ENCODE assay signal across 8 cellular contexts in the genomic region with DNA sequence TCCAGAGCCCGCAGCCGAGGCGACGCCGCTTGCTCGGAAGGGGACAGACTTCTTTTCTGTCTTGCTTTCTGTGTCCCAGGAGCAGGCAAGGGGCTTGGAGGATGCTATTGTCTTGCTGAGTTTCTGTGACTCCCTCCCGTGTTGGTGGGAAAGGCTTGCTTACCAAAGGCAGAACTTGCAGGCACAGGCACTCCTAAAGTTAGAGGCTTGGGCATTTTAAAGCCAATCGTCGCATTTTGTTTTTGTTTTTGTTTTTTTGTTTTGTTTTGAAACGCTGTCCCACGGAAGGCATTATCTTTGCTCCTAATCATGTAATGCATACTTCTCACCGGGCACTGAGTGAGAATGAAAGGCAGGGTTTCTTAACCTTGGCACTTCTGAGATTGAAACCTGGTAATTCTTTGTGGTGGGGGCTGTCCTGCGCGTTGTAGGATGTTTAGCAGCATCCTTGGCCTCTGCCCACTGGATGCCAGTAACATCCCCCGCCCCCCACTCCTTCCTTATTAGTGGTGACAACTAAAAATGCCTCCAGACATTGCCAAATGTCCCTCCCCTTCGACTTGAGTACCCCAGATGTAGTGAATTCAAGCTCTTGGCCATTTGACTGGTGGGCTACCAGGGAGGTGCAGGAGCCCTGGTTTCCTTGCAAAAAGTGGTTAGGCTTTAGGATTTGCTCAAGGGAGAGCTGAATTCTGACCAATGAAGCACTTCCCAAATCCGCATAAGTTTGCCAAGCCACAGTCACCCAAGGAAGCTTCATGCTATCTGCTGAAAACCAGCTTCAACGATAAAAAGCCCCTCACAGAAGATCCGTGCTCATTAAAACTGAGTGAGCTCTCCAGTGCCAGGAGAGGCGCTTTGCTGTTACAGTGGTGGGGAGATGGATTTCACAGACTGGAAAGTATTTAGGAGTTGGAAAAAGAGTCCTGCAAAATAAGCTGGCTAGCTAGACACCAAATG. TPM values are rescaled to one million over a fixed set of nuclear protein-coding genes. Genes with fewer than 3 reads are reported as not detected.
DNase-seq lines count a peak whose midpoint lies in the region; TF ChIP-seq lines count a peak whose summit lies in the region.

No MANE protein-coding gene starts in this region.

- no peak for DNase-seq in AG04449 (ENCODE audit: low read depth, low spot score)
- no peak for DNase-seq in HL-60 (ENCODE audit: low read depth in 1 of 2, low spot score in 1 of 2)
- DNase-seq in adipocyte (ENCODE audit: low read depth), result peak; percentile 72
- DNase-seq in kidney glomerular epithelial cell (lab: John Stamatoyannopoulos, UW), result peak; percentile 14
- no peak for DNase-seq in stomach
- DNase-seq in T1000 (lab: John Stamatoyannopoulos, UW), result no peak
- DNase-seq in germinal center (ENCODE audit: low spot score), result no peak
- no peak for DNase-seq in stimulated activated CD4-positive, alpha-beta T cell treated with anti-CD3 and anti-CD28 coated beads, Interleukin-1b, Interleukin-23, amount 100 ng/mL, for 48 hours

- peak overlapping the region; percentile 98 for H3K4me3 ChIP-seq in AG04449 (ENCODE audit: low read depth, low read length)
- peak overlapping the region; percentile 72 for H3K4me3 ChIP-seq in HL-60 (replicated peaks; ENCODE audit: insufficient read depth, low read length)
- H3K4me3 ChIP-seq in adipocyte (ENCODE audit: low read length), result peak overlapping the region; percentile 96
- peak overlapping the region; percentile 64 to 81 (median 72) for H3K4me3 ChIP-seq in stomach

- H3K27me3 ChIP-seq in HL-60 (ENCODE audit: insufficient read depth, poor library complexity, severe bottlenecking) (peaks cover 33% of the 10 kb centered on the region), adipocyte (replicated peaks; ENCODE audit: control insufficient read depth, insufficient read depth, low read length) (no peaks in the 10 kb centered on the region), stomach (peaks cover 0 to 25% (median 19%) of the 10 kb centered on the region in 3 donors)

- H3K4me1 ChIP-seq in adipocyte (ENCODE audit: control insufficient read depth, insufficient read depth, low read length) (peaks cover 37% of the 10 kb centered on the region), stomach (peaks cover 4 to 47% (median 29%) of the 10 kb centered on the region in 4 donors)

- CTCF ChIA-PET in AG04449 (lab: Yijun Ruan, JAX), result interaction anchor here (0.9 to 3.5 kb wide), 14 partner anchors 10 to 425 kb away, joined by 3 to 32 read pairs (median 4); no protein-coding TSS in a partner anchor

- no peak overlapping the region for H3K27ac ChIP-seq in HL-60 (replicated peaks)
- peak overlapping the region; percentile 27 to 85 (median 78) for H3K27ac ChIP-seq in stomach

- H3K9me3 ChIP-seq in adipocyte (ENCODE audit: control insufficient read depth, low read length) (no peaks in the 10 kb centered on the region), stomach (no peaks in the 10 kb centered on the region)

- H3K36me3 ChIP-seq in adipocyte (ENCODE audit: control insufficient read depth, insufficient read depth, low read length, severe bottlenecking) (no peaks in the 10 kb centered on the region), stomach (no peaks in the 10 kb centered on the region)

- TF ChIP-seq POLR2A in stomach (IDR thresholded peaks at IDR 0.05), result no peak

- H3K9ac ChIP-seq in adipocyte (ENCODE audit: low read length), result peak overlapping the region; percentile 92

- no peak for TF ChIP-seq EP300 in stomach (IDR thresholded peaks at IDR 0.05)

- WGBS in stomach, 5 donors, result 3 to 7% (median 5%) methylated on average over 16 to 20 of the region's 20 CpGs

- TF ChIP-seq CTCF in AG04449 (IDR thresholded peaks at IDR 0.05; ENCODE audit: insufficient read depth, low read length, missing control alignments), result no peak
- TF ChIP-seq CTCF in HL-60 (IDR thresholded peaks at IDR 0.05; ENCODE audit: insufficient read depth, low read length), result no peak
- TF ChIP-seq CTCF in stomach (IDR thresholded peaks at IDR 0.05), result no peak

- intact Hi-C loops in stomach (cut with DNase I; ENCODE audit: low total_unique reads), result no loop called here

- POLR2A ChIA-PET in AG04449 (lab: Yijun Ruan, JAX), result interaction anchor here (0.6 to 1.3 kb wide), 3 partner anchors 11 to 229 kb away, joined by 3 to 6 read pairs (median 4); no protein-coding TSS in a partner anchor

RNA-seq across cellular contexts. Expression of gene ANTXR1, which starts 1.1 kb away (rescaled TPM):
- total RNA-seq in stomach, result 10 to 100 TPM; 11.0 to 32.5 (median 15.4) TPM
- polyA plus RNA-seq in stomach, result 10 to 100 TPM in 1 of 3 donors, 1 to 10 TPM in 2; 5.8 to 14.1 (median 10.0) TPM

RNA-seq across cellular contexts. Expression of gene GKN1, which starts 39.7 kb away (rescaled TPM):
- 1,000 to 10,000 TPM in 1 of 5 donors, 100 to 1,000 TPM in 3, 1 to 10 TPM in 1; 1.7 to 7,706 (median 380) TPM for total RNA-seq in stomach
- 1,000 to 10,000 TPM in 2 of 3 donors, 100 to 1,000 TPM in 1; 123 to 7,225 (median 2,484) TPM for polyA plus RNA-seq in stomach

Comparison
In these comparisons a context has a peak if more than half of its experiments do, and no peak if none do; other contexts are left out.
1. DNase-seq: peak in adipocyte (single experiment) and kidney glomerular epithelial cell (single experiment); none in AG04449 (single experiment), HL-60 (0 of 2), stomach (single experiment), T1000 (single experiment), germinal center (single experiment) and stimulated activated CD4-positive, alpha-beta T cell treated with anti-CD3 and anti-CD28 coated beads, Interleukin-1b, Interleukin-23, amount 100 ng/mL, for 48 hours (single experiment).
2. Peak in every context shown above with its lines, with median percentiles within 50 percentile points of each other: H3K4me3 ChIP-seq.